16 cellular contexts compared by ENCODE assay signal in genomic region chr4:177484613-177485021, GRCh38. TPM values are rescaled to one million over a fixed set of nuclear protein-coding genes. Genes with fewer than 3 reads are reported as not detected.
A peak's percentile ranks its signal among the peaks of the same experiment; 100 is the strongest.
DNase-seq lines count a peak whose midpoint lies in the region; ATAC-seq, FAIRE-seq and TF ChIP-seq lines count a peak whose summit lies in the region.
"Had no signal": no experiment of that assay in that cellular context is flagged by ENCODE, and none has a peak within 500 bp of the region (broad histone marks: within the 10 kb centered on the region; RNA-seq: fewer than 3 reads in every experiment).

No MANE protein-coding gene starts in this region.

- H3K27me3 Mint-ChIP-seq in CD14-positive monocyte (ENCODE audit: low read depth in 3 of 3) (peaks cover 0 to 2% (median 0%) of the 10 kb centered on the region in 3 donors), glutamatergic neuron (ENCODE audit: unreplicated experiment) (peaks cover 2% of the 10 kb centered on the region)
- H3K27me3 Mint-ChIP-seq in natural killer cell treated with Interleukin-12 subunit alpha and Interleukin-12 subunit beta and Interleukin-15 and Interleukin-18, amount 100 ng/mL, for 72 hours = no peaks in the 10 kb centered on the region

- ATAC-seq in natural killer cell treated with Interleukin-12 subunit alpha and Interleukin-12 subunit beta and Interleukin-15 and Interleukin-18, amount 100 ng/mL, for 72 hours = no peak
- ATAC-seq: gastrocnemius medialis had no signal

- H3K4me3 ChIP-seq in brain microvascular endothelial cell (ENCODE audit: low read depth, low read length) (no peak overlapping the region), keratinocyte (ENCODE audit: control insufficient read depth in 2 of 3, extremely low read depth in 1 of 3, insufficient read depth in 2 of 3, low read depth in 1 of 3, low read length in 3 of 3) (no peak overlapping the region)
- H3K4me3 ChIP-seq: ascending aorta, gastrocnemius medialis, skin epidermis had no signal

- H3K4me3 Mint-ChIP-seq in CD14-positive monocyte (no peak overlapping the region), glutamatergic neuron (ENCODE audit: unreplicated experiment) (no peak overlapping the region)
- no peak overlapping the region for H3K4me3 Mint-ChIP-seq in natural killer cell treated with Interleukin-12 subunit alpha and Interleukin-12 subunit beta and Interleukin-15 and Interleukin-18, amount 100 ng/mL, for 72 hours
- H3K4me3 Mint-ChIP-seq: mesothelial cell of epicardium had no signal

- no peak overlapping the region for H3K9ac ChIP-seq in keratinocyte (ENCODE audit: control insufficient read depth, extremely low read depth, insufficient read depth, low read length)

- H3K36me3 ChIP-seq in brain microvascular endothelial cell (replicated peaks) (no peaks in the 10 kb centered on the region), keratinocyte (ENCODE audit: control insufficient read depth in 2 of 2, extremely low read depth in 1 of 2, insufficient read depth in 2 of 2, low read length in 2 of 2) (no peaks in the 10 kb centered on the region)
- H3K36me3 ChIP-seq: ascending aorta, gastrocnemius medialis had no signal

- peak; percentile 91 for FAIRE-seq in HTR-8/SVneo (lab: Jason Lieb, UNC)
- FAIRE-seq in keratinocyte (lab: Jason Lieb, UNC) = peak; percentile 91

- H3K27ac Mint-ChIP-seq in CD14-positive monocyte (no peak overlapping the region), glutamatergic neuron (ENCODE audit: unreplicated experiment) (no peak overlapping the region)
- no peak overlapping the region for H3K27ac Mint-ChIP-seq in natural killer cell treated with Interleukin-12 subunit alpha and Interleukin-12 subunit beta and Interleukin-15 and Interleukin-18, amount 100 ng/mL, for 72 hours
- H3K27ac Mint-ChIP-seq: mesothelial cell of epicardium had no signal

- peaks cover 36% of the 10 kb centered on the region for H3K4me1 ChIP-seq in keratinocyte (ENCODE audit: control insufficient read depth, extremely low read depth, insufficient read depth, low read length)
- H3K4me1 ChIP-seq: ascending aorta, gastrocnemius medialis had no signal

- in situ Hi-C loops in brain microvascular endothelial cell (cut with HindIII; ENCODE audit: low pct_ligation_motif_present, low sequenced_read_pairs) = no loop called here

- H4K20me1 ChIP-seq in keratinocyte (ENCODE audit: control insufficient read depth, extremely low read depth, insufficient read depth, low read length) = no peaks in the 10 kb centered on the region

- DNase-seq in AG09319 (ENCODE audit: extremely low read depth, low read depth) (peak; percentile 76), HTR-8/SVneo (ENCODE audit: insufficient read length, low spot score) (peak; percentile 29), brain microvascular endothelial cell (peak; percentile 40), keratinocyte (ENCODE audit: low read depth, low spot score) (peak; percentile 67), CD14-positive monocyte (ENCODE audit: low spot score) (no peak), LoVo (ENCODE audit: low spot score) (no peak), glutamatergic neuron (no peak)
- DNase-seq in natural killer cell treated with Interleukin-12 subunit alpha and Interleukin-12 subunit beta and Interleukin-15 and Interleukin-18, amount 100 ng/mL, for 72 hours (ENCODE audit: low spot score) = no peak
- DNase-seq: activated CD8-positive, alpha-beta memory T cell treated with anti-CD3 and anti-CD28 coated beads, Interleukin-2, amount 50 U/mL, for 4 hours; gastrocnemius medialis; NCI-H1436; T1000 had no signal

- H3K36me3 Mint-ChIP-seq in CD14-positive monocyte = peaks cover 0 to 4% of the 10 kb centered on the region in 2 donors
- no peaks in the 10 kb centered on the region for H3K36me3 Mint-ChIP-seq in glutamatergic neuron (ENCODE audit: unreplicated experiment)
- no peaks in the 10 kb centered on the region for H3K36me3 Mint-ChIP-seq in natural killer cell treated with Interleukin-12 subunit alpha and Interleukin-12 subunit beta and Interleukin-15 and Interleukin-18, amount 100 ng/mL, for 72 hours
- H3K36me3 Mint-ChIP-seq: mesothelial cell of epicardium had no signal

- no peak overlapping the region for H2AFZ ChIP-seq in keratinocyte (ENCODE audit: control insufficient read depth, low read length)

- H3K4me1 Mint-ChIP-seq in CD14-positive monocyte (peaks cover 10% of the 10 kb centered on the region), glutamatergic neuron (ENCODE audit: low read depth, unreplicated experiment) (no peaks in the 10 kb centered on the region)
- H3K4me1 Mint-ChIP-seq in natural killer cell treated with Interleukin-12 subunit alpha and Interleukin-12 subunit beta and Interleukin-15 and Interleukin-18, amount 100 ng/mL, for 72 hours (ENCODE audit: low read depth in 2 of 2) = no peaks in the 10 kb centered on the region

- H3K27ac ChIP-seq in brain microvascular endothelial cell (peak overlapping the region; percentile 59), keratinocyte (ENCODE audit: control insufficient read depth, insufficient read depth, low read length) (peak overlapping the region; percentile 58)
- H3K27ac ChIP-seq: ascending aorta, C4-2B, gastrocnemius medialis had no signal

- TF ChIP-seq CTCF in AG09319 (IDR thresholded peaks at IDR 0.05; ENCODE audit: low read depth, low read length) (no peak), brain microvascular endothelial cell (IDR thresholded peaks at IDR 0.05; ENCODE audit: low read depth, low read length, missing control alignments) (no peak), keratinocyte (optimal IDR thresholded peaks at IDR 0.05 in 1 of 3, IDR thresholded peaks at IDR 0.05 in 1 of 3, conservative IDR thresholded peaks at IDR 0.05 in 1 of 3; ENCODE audit: extremely low read depth in 1 of 3, insufficient read depth in 2 of 3, low read length in 3 of 3) (no peak), CD14-positive monocyte (IDR thresholded peaks at IDR 0.05) (no peak), glutamatergic neuron (IDR thresholded peaks at IDR 0.05; ENCODE audit: partially characterized antibody, unreplicated experiment) (no peak)

- dilution Hi-C loops in keratinocyte (cut with MboI; ENCODE audit: extremely low pct_ligation_motif_present, low sequenced_read_pairs) = no loop called here

- H3K9me3 ChIP-seq in keratinocyte (ENCODE audit: control insufficient read depth, low read depth, low read length) = no peaks in the 10 kb centered on the region
- H3K9me3 ChIP-seq: ascending aorta, gastrocnemius medialis had no signal

- no peaks in the 10 kb centered on the region for H3K79me2 ChIP-seq in keratinocyte (ENCODE audit: control insufficient read depth, insufficient read depth, low read length)

- no peaks in the 10 kb centered on the region for H3K9me1 ChIP-seq in keratinocyte (ENCODE audit: control insufficient read depth, extremely low read depth, insufficient read depth, low read length)

- intact Hi-C loops in CD14-positive monocyte (cut with micrococcal nuclease) = no loop called here

- no peaks in the 10 kb centered on the region for H3K27me3 ChIP-seq in brain microvascular endothelial cell (replicated peaks)
- no peaks in the 10 kb centered on the region for H3K27me3 ChIP-seq in keratinocyte (ENCODE audit: control insufficient read depth, extremely low read depth, insufficient read depth, low read length)
- H3K27me3 ChIP-seq: ascending aorta, gastrocnemius medialis had no signal

- H3K9me3 Mint-ChIP-seq in CD14-positive monocyte (peaks cover 0 to 6% (median 0%) of the 10 kb centered on the region in 7 donors), glutamatergic neuron (ENCODE audit: unreplicated experiment) (no peaks in the 10 kb centered on the region)
- no peaks in the 10 kb centered on the region for H3K9me3 Mint-ChIP-seq in natural killer cell treated with Interleukin-12 subunit alpha and Interleukin-12 subunit beta and Interleukin-15 and Interleukin-18, amount 100 ng/mL, for 72 hours

- H3K4me2 ChIP-seq in keratinocyte (ENCODE audit: control insufficient read depth, extremely low read depth, insufficient read depth, low read depth, low read length) = peak overlapping the region; percentile 11

RNA-seq across cellular contexts. Expression of gene AGA, which starts 42.4 kb away (rescaled TPM):
- 12.0 to 18.0 TPM (median 16.7 TPM) in 3 replicates for polyA plus RNA-seq in keratinocyte
- 33.0 TPM for polyA plus RNA-seq in keratinocyte (2011; ENCODE audit: low read depth)
- 10.0 and 13.6 TPM in 2 replicates for polyA plus RNA-seq in keratinocyte (2011; cell fraction: cytosol; rRNA removed)
- 20.5 and 31.5 TPM in 2 replicates for polyA plus RNA-seq in keratinocyte (2011; cell fraction: nucleus; rRNA removed)
- 14.3 and 19.5 TPM in 2 replicates for polyA plus RNA-seq in keratinocyte (2012; ENCODE audit: low replicate concordance)
- 6.4 to 14.7 TPM (median 10.0 TPM) in 3 replicates for polyA minus RNA-seq in keratinocyte
- 21.5 TPM for polyA minus RNA-seq in keratinocyte (2011; cell fraction: cytosol; rRNA and poly(A)+ RNA removed)
- polyA minus RNA-seq in keratinocyte (2011; cell fraction: nucleus; rRNA and poly(A)+ RNA removed) = 17.7 and 19.0 TPM in 2 replicates
- 10 to 100 TPM; 23.0 to 43.1 TPM for polyA plus RNA-seq in CD14-positive monocyte
- 7.4 TPM for total RNA-seq in glutamatergic neuron (ENCODE audit: unreplicated experiment)
- 10 to 100 TPM; 14.8 to 15.1 TPM for total RNA-seq in natural killer cell treated with Interleukin-12 subunit alpha and Interleukin-12 subunit beta and Interleukin-15 and Interleukin-18, amount 100 ng/mL, for 72 hours

Comparison
In these comparisons a context has a peak if more than half of its experiments do, and no peak if none do; other contexts are left out.
1. DNase-seq: peak in AG09319 (single experiment), HTR-8/SVneo (single experiment), brain microvascular endothelial cell (single experiment) and keratinocyte (single experiment); none in CD14-positive monocyte (single experiment), LoVo (single experiment), glutamatergic neuron (single experiment) and natural killer cell treated with Interleukin-12 subunit alpha and Interleukin-12 subunit beta and Interleukin-15 and Interleukin-18, amount 100 ng/mL, for 72 hours (single experiment).